In genomic region chr16:85798901-85799496, GRCh38 we compare ENCODE assay signal across 8 cellular contexts. TPM values are rescaled to one million over a fixed set of nuclear protein-coding genes. Genes with fewer than 3 reads are reported as not detected.
DNase-seq lines count a peak whose midpoint lies in the region; ATAC-seq and TF ChIP-seq lines count a peak whose summit lies in the region.

No MANE protein-coding gene starts in this region.

- H3K27ac ChIP-seq in AG04450 (ENCODE audit: low read depth, low read length) (peak overlapping the region; percentile 11), lower lobe of right lung (peak overlapping the region; percentile 96), subcutaneous abdominal adipose tissue (ENCODE audit: low read depth, low read length) (peak overlapping the region; percentile 85)

- peaks cover 35% of the 10 kb centered on the region for H3K4me1 ChIP-seq in lower lobe of right lung
- H3K4me1 ChIP-seq in subcutaneous abdominal adipose tissue (ENCODE audit: control insufficient read depth in 5 of 5, insufficient read depth in 5 of 5, low read length in 5 of 5) = peaks cover 6 to 53% (median 31%) of the 10 kb centered on the region in 5 donors

- H3K27me3 ChIP-seq in AG04450 (ENCODE audit: control insufficient read depth, insufficient read depth, low read length) = no peaks in the 10 kb centered on the region
- no peaks in the 10 kb centered on the region for H3K27me3 ChIP-seq in lower lobe of right lung (ENCODE audit: low read depth)
- no peaks in the 10 kb centered on the region for H3K27me3 ChIP-seq in subcutaneous abdominal adipose tissue (ENCODE audit: control insufficient read depth in 5 of 5, insufficient read depth in 4 of 5, low read length in 5 of 5)

- POLR2A ChIA-PET in AG04450 (lab: Yijun Ruan, JAX) = no interaction called here

- H3K9ac ChIP-seq in subcutaneous abdominal adipose tissue (ENCODE audit: low read length in 5 of 5) = peak overlapping the region; percentile 94 to 98 (median 96)

- ATAC-seq in GM18519 (IDR thresholded peaks at IDR 0.05; ENCODE audit: low FRiP score, unreplicated experiment) (peak; percentile 8), HG03108 (IDR thresholded peaks at IDR 0.05; ENCODE audit: unreplicated experiment) (peak; percentile 14), lower lobe of right lung (peak; percentile 54 to 55)

- intact Hi-C loops in dendritic cell treated with granulocyte-macrophage colony-stimulating factor and Interleukin-4, amounts not matched to agents 40 ng/mL and 50 ng/mL, for 4 days (cut with micrococcal nuclease) = no loop called here
- intact Hi-C loops in lower lobe of right lung (cut with DNase I) = no loop called here

- peaks cover 79% of the 10 kb centered on the region for H3K36me3 Mint-ChIP-seq in dendritic cell treated with granulocyte-macrophage colony-stimulating factor and Interleukin-4, amounts not matched to agents 40 ng/mL and 50 ng/mL, for 4 days (ENCODE audit: low read depth)

- H3K4me1 Mint-ChIP-seq in dendritic cell treated with granulocyte-macrophage colony-stimulating factor and Interleukin-4, amounts not matched to agents 40 ng/mL and 50 ng/mL, for 4 days (ENCODE audit: low read depth) = peaks cover 36% of the 10 kb centered on the region

- H3K36me3 ChIP-seq in lower lobe of right lung = peaks cover 53% of the 10 kb centered on the region
- peaks cover 18 to 56% (median 50%) of the 10 kb centered on the region in 5 donors for H3K36me3 ChIP-seq in subcutaneous abdominal adipose tissue (ENCODE audit: control insufficient read depth in 5 of 5, insufficient read depth in 5 of 5, low read length in 5 of 5)

- no peaks in the 10 kb centered on the region for H3K9me3 Mint-ChIP-seq in dendritic cell treated with granulocyte-macrophage colony-stimulating factor and Interleukin-4, amounts not matched to agents 40 ng/mL and 50 ng/mL, for 4 days

- TF ChIP-seq CTCF in AG04450 (IDR thresholded peaks at IDR 0.05; ENCODE audit: low read depth, low read length) (peak; percentile 10; the same call in 1 of the 2 replicates), lower lobe of right lung (IDR thresholded peaks at IDR 0.05) (no peak)

- H3K4me3 ChIP-seq in AG04450 (ENCODE audit: low read depth, low read length) (peak overlapping the region; percentile 96), lower lobe of right lung (peak overlapping the region; percentile 98), subcutaneous abdominal adipose tissue (ENCODE audit: low read depth in 1 of 5, low read length in 5 of 5) (peak overlapping the region; percentile 78 to 97 (median 84))

- H3K27ac Mint-ChIP-seq in dendritic cell treated with granulocyte-macrophage colony-stimulating factor and Interleukin-4, amounts not matched to agents 40 ng/mL and 50 ng/mL, for 4 days = peak overlapping the region; percentile 87

- H3K4me3 Mint-ChIP-seq in dendritic cell treated with granulocyte-macrophage colony-stimulating factor and Interleukin-4, amounts not matched to agents 40 ng/mL and 50 ng/mL, for 4 days = peak overlapping the region; percentile 93

- H3K9me3 ChIP-seq in AG04450 (ENCODE audit: control insufficient read depth, insufficient read depth, low read length) (no peaks in the 10 kb centered on the region), lower lobe of right lung (no peaks in the 10 kb centered on the region), subcutaneous abdominal adipose tissue (ENCODE audit: control insufficient read depth in 5 of 5, low read length in 5 of 5) (no peaks in the 10 kb centered on the region)

- H3K27me3 Mint-ChIP-seq in dendritic cell treated with granulocyte-macrophage colony-stimulating factor and Interleukin-4, amounts not matched to agents 40 ng/mL and 50 ng/mL, for 4 days = no peaks in the 10 kb centered on the region

- no peak for DNase-seq in AG04450 (ENCODE audit: low read depth, low spot score)
- peak; percentile 14 for DNase-seq in T follicular helper cell (ENCODE audit: low read depth)
- DNase-seq in lower lobe of right lung = peak; percentile 63
- DNase-seq in NCI-H446 (lab: John Stamatoyannopoulos, UW) = no peak

- CTCF ChIA-PET in AG04450 (lab: Charles Lee) = interaction anchor here (0.6 kb wide), 2 partner anchors 22 to 183 kb away, joined by 3 to 4 read pairs; no protein-coding TSS in a partner anchor

RNA-seq across cellular contexts. Expression of gene EMC8, which starts 0.3 kb away (rescaled TPM):
- 30.5 and 31.0 TPM in 2 replicates for polyA plus RNA-seq in AG04450 (2011; rRNA removed)
- 30.8 and 35.9 TPM in 2 replicates for polyA minus RNA-seq in AG04450 (2011; rRNA and poly(A)+ RNA removed)
- total RNA-seq in lower lobe of right lung = 21.9 TPM

RNA-seq across cellular contexts. Expression of gene COX4I1, which starts 0.5 kb away (rescaled TPM):
- 828 and 879 TPM in 2 replicates for polyA plus RNA-seq in AG04450 (2011; rRNA removed)
- 332 and 411 TPM in 2 replicates for polyA minus RNA-seq in AG04450 (2011; rRNA and poly(A)+ RNA removed)
- total RNA-seq in lower lobe of right lung = 391 TPM

RNA-seq across cellular contexts. Expression of gene C16orf74, which starts 48.1 kb away (rescaled TPM):
- 3.2 and 5.0 TPM in 2 replicates for polyA plus RNA-seq in AG04450 (2011; rRNA removed)
- polyA minus RNA-seq in AG04450 (2011; rRNA and poly(A)+ RNA removed) = 0.48 and 1.7 TPM in 2 replicates
- 1.5 TPM for total RNA-seq in lower lobe of right lung

Comparison
In these comparisons a context has a peak if more than half of its experiments do, and no peak if none do; other contexts are left out.
1. DNase-seq: peak in T follicular helper cell (single experiment) and lower lobe of right lung (single experiment); none in AG04450 (single experiment) and NCI-H446 (0 of 2).
2. H3K27ac ChIP-seq: peak in every context shown above with its lines; median percentile 96 in lower lobe of right lung; 85 in subcutaneous abdominal adipose tissue; 11 in AG04450.
3. Peak in every context shown above with its lines, with median percentiles within 50 percentile points of each other: H3K4me3 ChIP-seq and ATAC-seq.